In genomic region chr17:798246-798645, GRCh38 we compare ENCODE assay signal across 1 cellular context.
TF ChIP-seq lines count a peak whose summit lies in the region.

No MANE protein-coding gene starts in this region.

TF ChIP-seq in HEK293, 187 proteins besides CTCF, POLR2A, EP300 and RAD21 (continued from another document):
- no peak for TF ChIP-seq ZNF521 (tag by site-specific recombination; IDR thresholded peaks at IDR 0.05)
- no peak for TF ChIP-seq ZBTB20 (tag by site-specific recombination; IDR thresholded peaks at IDR 0.05)
- no peak for TF ChIP-seq ZBTB10 (tag by site-specific recombination; IDR thresholded peaks at IDR 0.05)
- TF ChIP-seq ZNF366 (tag by site-specific recombination; conservative IDR thresholded peaks at IDR 0.05) = no peak
- no peak for TF ChIP-seq IKZF3 (tag by site-specific recombination; IDR thresholded peaks at IDR 0.05)
- TF ChIP-seq ZFHX2 (tag by site-specific recombination; conservative IDR thresholded peaks at IDR 0.05) = peak; percentile 96
